ENCODE assay signal across 10 cellular contexts in genomic region chr5:179342577-179342976, GRCh38. TPM values are rescaled to one million over a fixed set of nuclear protein-coding genes. Genes with fewer than 3 reads are reported as not detected.
A peak's percentile ranks its signal among the peaks of the same experiment; 100 is the strongest.
DNase-seq lines count a peak whose midpoint lies in the region; ATAC-seq, FAIRE-seq and TF ChIP-seq lines count a peak whose summit lies in the region.
"Had no signal": no experiment of that assay in that cellular context is flagged by ENCODE, and none has a peak within 500 bp of the region (broad histone marks: within the 10 kb centered on the region; RNA-seq: fewer than 3 reads in every experiment).

No MANE protein-coding gene starts in this region.

- peaks cover 17% of the 10 kb centered on the region for H3K4me1 Mint-ChIP-seq in GM23338

- ATAC-seq in GM23338 (peak; percentile 11), HepG2 (peak; percentile 52), GM18511 (IDR thresholded peaks at IDR 0.05; ENCODE audit: unreplicated experiment) (no peak)
- ATAC-seq: activated naive CD4-positive, alpha-beta T cell treated with anti-CD3 and anti-CD28 coated beads, Interleukin-2, amount 50 U/mL, for 72 hours; natural killer cell treated with Interleukin-12 subunit alpha and Interleukin-12 subunit beta and Interleukin-15 and Interleukin-18, amount 100 ng/mL, for 72 hours had no signal

- H3K4me3 Mint-ChIP-seq in GM23338: peak overlapping the region; percentile 74
- H3K4me3 Mint-ChIP-seq: natural killer cell treated with Interleukin-12 subunit alpha and Interleukin-12 subunit beta and Interleukin-15 and Interleukin-18, amount 100 ng/mL, for 72 hours had no signal

- H3K27me3 Mint-ChIP-seq in GM23338 (ENCODE audit: insufficient read depth, low read depth, poor library complexity): peaks cover 46% of the 10 kb centered on the region

- H3K79me2 ChIP-seq in GM23338 (replicated peaks; ENCODE audit: insufficient read depth) (no peaks in the 10 kb centered on the region), HepG2 (ENCODE audit: insufficient read depth, low read length) (no peaks in the 10 kb centered on the region)

- H3K36me3 Mint-ChIP-seq in GM23338 (ENCODE audit: low read depth): no peaks in the 10 kb centered on the region; the same call in 2 of the 3 replicates
- H3K36me3 Mint-ChIP-seq: natural killer cell treated with Interleukin-12 subunit alpha and Interleukin-12 subunit beta and Interleukin-15 and Interleukin-18, amount 100 ng/mL, for 72 hours had no signal

- peaks cover 19% of the 10 kb centered on the region; the same call in 1 of the 2 replicates for H3K4me1 ChIP-seq in GM23338 (ENCODE audit: insufficient read depth)
- H3K4me1 ChIP-seq in HepG2 (ENCODE audit: insufficient read depth, low read length): no peaks in the 10 kb centered on the region
- peaks cover 38% of the 10 kb centered on the region for H3K4me1 ChIP-seq in suprapubic skin

- no peaks in the 10 kb centered on the region for H3K9me3 ChIP-seq in HepG2 (ENCODE audit: low read length)
- no peaks in the 10 kb centered on the region for H3K9me3 ChIP-seq in suprapubic skin

- no peak for FAIRE-seq in HepG2 (lab: Jason Lieb, UNC)
- no peak for FAIRE-seq in RCC 7860 (lab: Jason Lieb, UNC)
- FAIRE-seq: endothelial cell of umbilical vein had no signal

- H3K9me2 ChIP-seq in GM23338 (ENCODE audit: insufficient read depth): no peaks in the 10 kb centered on the region

- no TSS peak for BruUV-seq in HepG2 (replicated peaks; lab: Mats Ljungman, UMichigan)

- H3K4me2 ChIP-seq in GM23338 (peak overlapping the region; percentile 99), HepG2 (ENCODE audit: low read depth, low read length) (no peak overlapping the region)

- CTCF ChIA-PET in HepG2 (lab: Yijun Ruan, JAX; ENCODE audit: low intra/inter-chr PET ratio, low total read pairs): no interaction called here

- peaks cover 46% of the 10 kb centered on the region for H3K27me3 ChIP-seq in GM23338 (ENCODE audit: insufficient read depth)
- H3K27me3 ChIP-seq in HepG2 (ENCODE audit: control insufficient read depth in 1 of 2, insufficient read depth in 2 of 2, low read length in 2 of 2): peaks cover 10 to 82% of the 10 kb centered on the region in 2 experiments
- H3K27me3 ChIP-seq in suprapubic skin: peaks cover 54% of the 10 kb centered on the region

- H3K27ac ChIP-seq in GM23338 (ENCODE audit: low read depth): no peak overlapping the region
- no peak overlapping the region for H3K27ac ChIP-seq in HepG2 (ENCODE audit: extremely low read length, insufficient read depth, low read length)
- no peak overlapping the region for H3K27ac ChIP-seq in suprapubic skin

- TF ChIP-seq EP300 in HepG2 (IDR thresholded peaks at IDR 0.05; ENCODE audit: low read depth in 2 of 2, low read length in 2 of 2) (no peak), HepG2 (CRISPR knock-in tag; IDR thresholded peaks at IDR 0.05; ENCODE audit: borderline replicate concordance) (no peak), suprapubic skin (IDR thresholded peaks at IDR 0.05) (no peak)

- 0 out of 2 replicates have a peak, but pooled peaks cover 6% of the 10 kb centered on the region for H3F3A ChIP-seq in GM23338 (replicated peaks; ENCODE audit: low read depth)

- in situ Hi-C loops in HepG2 (cut with HindIII; ENCODE audit: extremely low pct_ligation_motif_present, low pct_unique_long_range_greater_than_20kb): no loop called here

- POLR2A ChIA-PET in HepG2 (lab: Yijun Ruan, JAX): no interaction called here

- H3K36me3 ChIP-seq in GM23338 (ENCODE audit: insufficient read depth) (no peaks in the 10 kb centered on the region), HepG2 (replicated peaks in 1 of 2; ENCODE audit: control insufficient read depth in 1 of 2, insufficient read depth in 2 of 2, low read length in 2 of 2) (no peaks in the 10 kb centered on the region), suprapubic skin (no peaks in the 10 kb centered on the region)

- H4K20me1 ChIP-seq in GM23338 (replicated peaks; ENCODE audit: insufficient read depth): no peaks in the 10 kb centered on the region; the same call in 1 of the 2 replicates
- H4K20me1 ChIP-seq in HepG2 (ENCODE audit: insufficient read depth, low read length): no peaks in the 10 kb centered on the region

- no peak for TF ChIP-seq RAD21 in HepG2 (CRISPR knock-in tag; IDR thresholded peaks at IDR 0.05)

- TF ChIP-seq POLR2A in HepG2 (IDR thresholded peaks at IDR 0.05; ENCODE audit: insufficient read depth in 1 of 2, low read depth in 2 of 2, low read length in 2 of 2): no peak
- no peak for TF ChIP-seq POLR2A in suprapubic skin (IDR thresholded peaks at IDR 0.05)

- no peak overlapping the region for H3K9ac ChIP-seq in HepG2 (ENCODE audit: insufficient read depth, low read depth, low read length)

- H3K27ac Mint-ChIP-seq in GM23338: no peak overlapping the region
- H3K27ac Mint-ChIP-seq: activated naive CD4-positive, alpha-beta T cell treated with anti-CD3 and anti-CD28 coated beads, Interleukin-2, amount 50 U/mL, for 72 hours; natural killer cell treated with Interleukin-12 subunit alpha and Interleukin-12 subunit beta and Interleukin-15 and Interleukin-18, amount 100 ng/mL, for 72 hours had no signal

- peak overlapping the region; percentile 83; the same call in 1 of the 2 replicates for H3K4me3 ChIP-seq in GM23338
- peak overlapping the region; percentile 23 for H3K4me3 ChIP-seq in choroid plexus epithelial cell (ENCODE audit: low read depth, low read length)
- H3K4me3 ChIP-seq in HepG2 (replicated peaks in 1 of 3; ENCODE audit: insufficient read depth in 1 of 3, low read depth in 2 of 3, low read length in 3 of 3): no peak overlapping the region
- peak overlapping the region; percentile 74 for H3K4me3 ChIP-seq in suprapubic skin

- WGBS in HepG2 (ENCODE audit: low lambda C conversion rate): 7% methylated on average over 4 of the region's 13 CpGs
- WGBS in suprapubic skin: 60% methylated on average over 10 of the region's 13 CpGs

- H2AFZ ChIP-seq in GM23338 (no peak overlapping the region), HepG2 (ENCODE audit: low read length) (no peak overlapping the region)

- TF ChIP-seq CTCF in GM23338 (conservative IDR thresholded peaks at IDR 0.05; ENCODE audit: low read depth in 2 of 2): peak; percentile 15 to 45; a peak in 2 of 4 replicates
- TF ChIP-seq CTCF in choroid plexus epithelial cell (conservative IDR thresholded peaks at IDR 0.05; ENCODE audit: low read depth, low read length): peak; percentile 70
- 0 out of 2 replicates have a peak, but pooled peaks have one; percentile 8 for TF ChIP-seq CTCF in HepG2 (CRISPR knock-in tag; IDR thresholded peaks at IDR 0.05)
- TF ChIP-seq CTCF in suprapubic skin (IDR thresholded peaks at IDR 0.05): no peak

- H3K9me3 Mint-ChIP-seq in GM23338: peaks cover 2% of the 10 kb centered on the region; the same call in 2 of the 3 replicates
- H3K9me3 Mint-ChIP-seq: activated naive CD4-positive, alpha-beta T cell treated with anti-CD3 and anti-CD28 coated beads, Interleukin-2, amount 50 U/mL, for 72 hours; natural killer cell treated with Interleukin-12 subunit alpha and Interleukin-12 subunit beta and Interleukin-15 and Interleukin-18, amount 100 ng/mL, for 72 hours had no signal

- intact Hi-C loops in HepG2 (cut with micrococcal nuclease; ENCODE audit: unreplicated experiment): no loop called here

- peak; percentile 58 for DNase-seq in GM23338 (ENCODE audit: low spot score)
- DNase-seq in choroid plexus epithelial cell (ENCODE audit: low read depth): peak; percentile 60
- no peak for DNase-seq in HepG2 (ENCODE audit: low spot score)
- no peak for DNase-seq in suprapubic skin (ENCODE audit: low spot score in 2 of 2)
- DNase-seq in RCC 7860 (ENCODE audit: low spot score): no peak
- DNase-seq in C1 segment of cervical spinal cord (lab: John Stamatoyannopoulos, UW): no peak

TF ChIP-seq in HepG2, 621 proteins besides CTCF, POLR2A, EP300 and RAD21:
- TF ChIP-seq STAG1 (CRISPR knock-in tag; IDR thresholded peaks at IDR 0.05) (peak; percentile 14; the same call in 1 of the 2 replicates), KAT8 (CRISPR knock-in tag; IDR thresholded peaks at IDR 0.05) (no peak)

RNA-seq across cellular contexts. Expression of gene ADAMTS2, which starts 2.7 kb away (rescaled TPM):
- 6.4 and 8.1 TPM in 2 replicates for total RNA-seq in GM23338 (2014; rRNA removed; shearing (Covaris generic))
- polyA plus RNA-seq in GM23338 (2016; fragmentation: Nextera tagmentation; extraction: Ambion mirVana): 1.6 and 2.1 TPM in 2 replicates
- total RNA-seq in HepG2 (2016; rRNA removed; fragmentation: Illumina TruSeq; extraction: Trizol): 0.18 and 0.24 TPM in 2 replicates
- 0.09 and 0.10 TPM in 2 replicates for total RNA-seq in HepG2 (2016; cell fraction: cytosol; rRNA removed; fragmentation: Illumina TruSeq; extraction: Trizol; ENCODE audit: low read depth)
- 0.15 and 0.17 TPM in 2 replicates for total RNA-seq in HepG2 (2016; cell fraction: insoluble cytoplasmic fraction; rRNA removed; fragmentation: Illumina TruSeq; extraction: Trizol)
- total RNA-seq in HepG2 (2016; cell fraction: membrane; rRNA removed; fragmentation: Illumina TruSeq; extraction: Trizol): 0.25 and 0.38 TPM in 2 replicates
- 0.25 and 0.59 TPM in 2 replicates for total RNA-seq in HepG2 (2016; cell fraction: nucleus; rRNA removed; fragmentation: Illumina TruSeq; extraction: Trizol)
- polyA plus RNA-seq in HepG2 (2011; rRNA removed): 3.5 and 3.6 TPM in 2 replicates
- 2.4 and 4.9 TPM in 2 replicates for polyA plus RNA-seq in HepG2 (2011; cell fraction: cytosol; rRNA removed)
- polyA plus RNA-seq in HepG2 (2011; cell fraction: nucleus; rRNA removed): 5.3 and 5.6 TPM in 2 replicates
- polyA plus RNA-seq in HepG2 (2012): 2.3 and 2.4 TPM in 2 replicates
- 0.26 and 0.29 TPM in 2 replicates for polyA plus RNA-seq in HepG2 (2016; cell fraction: cytosol; fragmentation: Illumina TruSeq; extraction: Trizol; ENCODE audit: low read depth)
- 0.36 and 0.41 TPM in 2 replicates for polyA plus RNA-seq in HepG2 (2016; cell fraction: insoluble cytoplasmic fraction; fragmentation: Illumina TruSeq; extraction: Trizol; ENCODE audit: low read depth)
- polyA plus RNA-seq in HepG2 (2016; cell fraction: membrane; fragmentation: Illumina TruSeq; extraction: Trizol; ENCODE audit: low read depth): 0.58 and 0.62 TPM in 2 replicates
- 0.59 and 1.2 TPM in 2 replicates for polyA plus RNA-seq in HepG2 (2016; cell fraction: nucleus; fragmentation: Illumina TruSeq; extraction: Trizol; ENCODE audit: insufficient read depth, low read depth)
- 4.6 TPM in 1 of 2 replicates, not detected in the other for polyA minus RNA-seq in HepG2 (2011; rRNA and poly(A)+ RNA removed; ENCODE audit: low replicate concordance)
- polyA minus RNA-seq in HepG2 (2011; cell fraction: cytosol; rRNA and poly(A)+ RNA removed): 0.99 and 1.4 TPM in 2 replicates
- 0.90 and 1.7 TPM in 2 replicates for polyA minus RNA-seq in HepG2 (2011; cell fraction: nucleus; rRNA and poly(A)+ RNA removed)
- 1 to 10 TPM; 3.1 to 5.5 (median 4.3) TPM for total RNA-seq in suprapubic skin
- total RNA-seq: activated naive CD4-positive, alpha-beta T cell treated with anti-CD3 and anti-CD28 coated beads, Interleukin-2, amount 50 U/mL, for 72 hours; endothelial cell of umbilical vein; natural killer cell treated with Interleukin-12 subunit alpha and Interleukin-12 subunit beta and Interleukin-15 and Interleukin-18, amount 100 ng/mL, for 72 hours had no signal
- polyA plus RNA-seq: endothelial cell of umbilical vein had no signal

Comparison
In these comparisons a context has a peak if more than half of its experiments do, and no peak if none do; other contexts are left out.
1. DNase-seq: peak in GM23338 (single experiment) and choroid plexus epithelial cell (single experiment); none in HepG2 (single experiment), suprapubic skin (0 of 2), RCC 7860 (single experiment) and C1 segment of cervical spinal cord (0 of 14).
2. H3K4me3 ChIP-seq: peak in GM23338 (single experiment), choroid plexus epithelial cell (single experiment) and suprapubic skin (single experiment); none in HepG2 (0 of 3).
3. CTCF ChIP-seq: peak in GM23338 (2 of 2), choroid plexus epithelial cell (single experiment) and HepG2 (single experiment); none in suprapubic skin (0 of 2).